Comparison of ENCODE assay signal across 29 cellular contexts in the genomic region with DNA sequence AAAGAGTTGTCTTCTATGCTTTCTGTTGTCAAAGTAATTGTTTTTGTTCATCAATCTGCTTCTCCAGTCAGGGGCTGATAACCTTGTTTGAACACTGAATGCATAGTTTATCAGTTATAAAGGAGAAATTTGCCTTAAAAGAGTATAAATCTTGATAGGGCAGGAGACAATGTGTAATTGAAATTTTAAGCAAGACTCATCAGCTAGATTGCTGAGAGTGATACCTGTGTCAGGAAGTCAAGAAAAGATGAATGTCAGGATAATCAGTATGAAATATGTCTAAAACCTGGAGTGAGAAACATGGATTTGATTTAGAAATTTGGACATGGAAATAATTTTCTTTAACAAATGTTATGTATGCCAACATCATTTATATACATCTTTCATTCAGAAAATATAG.
"Had no signal": no experiment of that assay in that cellular context is flagged by ENCODE, and none has a peak within 500 bp of the region (broad histone marks: within the 10 kb centered on the region; RNA-seq: fewer than 3 reads in every experiment).

No MANE protein-coding gene starts in this region.

- H3K27me3 ChIP-seq: stomach, suprapubic skin, testis, thyroid gland, tibial artery, tibial nerve, transverse colon, upper lobe of left lung, upper lobe of right lung, uterus, vagina had no signal

- H3K27ac Mint-ChIP-seq: stimulated activated effector memory CD8-positive, alpha-beta T cell treated with anti-CD3 and anti-CD28 coated beads, Interleukin-12 subunit alpha, Interleukin-12 subunit beta, amount 100 ng/mL, for 72 hours; stimulated activated memory B cell treated with anti-CD40 and anti-IgM and Interleukin-4, amounts not matched to agents 10 μg/mL and 1 μg/mL and 100 μg/mL, for 72 hours; stimulated activated naive B cell treated with anti-CD40 and anti-IgM and Interleukin-4, amounts not matched to agents 10 μg/mL and 1 μg/mL and 100 μg/mL, for 72 hours; stimulated activated naive CD8-positive, alpha-beta T cell treated with anti-CD3 and anti-CD28 coated beads, Interleukin-15, amount 100 ng/mL, for 72 hours; stimulated activated naive CD8-positive, alpha-beta T cell treated with anti-CD3 and anti-CD28 coated beads, Interleukin-15, Interleukin-2, amounts not matched to agents 100 ng/mL and 50 ng/mL, for 24 hours; type B pancreatic cell had no signal

- H3K9me3 ChIP-seq: stomach, suprapubic skin, testis, thoracic aorta, thyroid gland, tibial artery, tibial nerve, transverse colon, upper lobe of left lung, upper lobe of right lung, uterus, vagina had no signal

- H3K36me3 ChIP-seq: stomach, suprapubic skin, thoracic aorta, thyroid gland, tibial artery, tibial nerve, transverse colon, upper lobe of left lung, upper lobe of right lung, uterus, vagina had no signal

- H3K9me3 Mint-ChIP-seq: type B pancreatic cell had no signal

- FAIRE-seq: urothelium cell line had no signal

- H3K27ac ChIP-seq: stomach, suprapubic skin, testis, thoracic aorta, thyroid gland, tibial artery, tibial nerve, transverse colon, upper lobe of left lung, upper lobe of right lung, uterus, vagina had no signal

- DNase-seq: stimulated activated CD4-positive, alpha-beta T cell treated with anti-CD3 and anti-CD28 coated beads, Interleukin-2, amount 100 ng/mL, for 48 hours; stimulated activated CD4-positive, alpha-beta T cell treated with anti-CD3 and anti-CD28 coated beads, Interleukin-4, amount 100 ng/mL, for 1 hour; stimulated activated CD4-positive, alpha-beta T cell treated with anti-CD3 and anti-CD28 coated beads, Interleukin-4, amount 100 ng/mL, for 24 hours; stimulated activated CD4-positive, alpha-beta T cell treated with anti-CD3 and anti-CD28 coated beads, Interleukin-4, amount 100 ng/mL, for 4 hours; stimulated activated CD8-positive, alpha-beta memory T cell treated with anti-CD3 and anti-CD28 coated beads, Interleukin-4, amount 100 ng/mL, for 48 hours; stimulated activated naive B cell treated with anti-CD40 and anti-IgM and Interleukin-4, amounts not matched to agents 10 μg/mL and 1 μg/mL and 100 μg/mL, for 72 hours; stimulated activated naive CD4-positive, alpha-beta T cell; stimulated activated naive CD4-positive, alpha-beta T cell treated with Interleukin-2 at 50 U/mL for 16 hours; stimulated activated naive CD8-positive, alpha-beta T cell treated with anti-CD3 and anti-CD28 coated beads, Interleukin-15, amount 100 ng/mL, for 72 hours; stimulated activated naive CD8-positive, alpha-beta T cell treated with anti-CD3 and anti-CD28 coated beads, Interleukin-15, Interleukin-2, amounts not matched to agents 100 U/mL and 50 U/mL, for 24 hours; stomach; substantia nigra; testis; thyroid gland; tibial artery; transverse colon; trophoblast cell; upper lobe of left lung; upper lobe of right lung; uterus had no signal

- H3K4me3 ChIP-seq: stomach, suprapubic skin, testis, thoracic aorta, thyroid gland, tibial artery, tibial nerve, transverse colon, upper lobe of left lung, upper lobe of right lung, uterus, vagina had no signal

- H3K36me3 Mint-ChIP-seq: stimulated activated effector memory CD8-positive, alpha-beta T cell treated with anti-CD3 and anti-CD28 coated beads, Interleukin-12 subunit alpha, Interleukin-12 subunit beta, amount 100 ng/mL, for 72 hours; stimulated activated memory B cell treated with anti-CD40 and anti-IgM and Interleukin-4, amounts not matched to agents 10 μg/mL and 1 μg/mL and 100 μg/mL, for 72 hours; stimulated activated naive B cell treated with anti-CD40 and anti-IgM and Interleukin-4, amounts not matched to agents 10 μg/mL and 1 μg/mL and 100 μg/mL, for 72 hours; type B pancreatic cell had no signal

- ATAC-seq: stimulated activated effector memory CD8-positive, alpha-beta T cell treated with anti-CD3 and anti-CD28 coated beads, Interleukin-12 subunit alpha, Interleukin-12 subunit beta, amount 100 ng/mL, for 72 hours; stimulated activated memory B cell treated with anti-CD40 and anti-IgM and Interleukin-4, amounts not matched to agents 10 μg/mL and 1 μg/mL and 100 μg/mL, for 72 hours; stimulated activated naive B cell treated with anti-CD40 and anti-IgM and Interleukin-4, amounts not matched to agents 10 μg/mL and 1 μg/mL and 100 μg/mL, for 72 hours; stimulated activated naive CD8-positive, alpha-beta T cell treated with anti-CD3 and anti-CD28 coated beads, Interleukin-15, amount 100 ng/mL, for 72 hours; stimulated activated naive CD8-positive, alpha-beta T cell treated with anti-CD3 and anti-CD28 coated beads, Interleukin-15, Interleukin-2, amounts not matched to agents 100 U/mL and 50 U/mL, for 24 hours; upper lobe of right lung had no signal
